Comparison of ENCODE assay signal across 26 cellular contexts in the genomic region with DNA sequence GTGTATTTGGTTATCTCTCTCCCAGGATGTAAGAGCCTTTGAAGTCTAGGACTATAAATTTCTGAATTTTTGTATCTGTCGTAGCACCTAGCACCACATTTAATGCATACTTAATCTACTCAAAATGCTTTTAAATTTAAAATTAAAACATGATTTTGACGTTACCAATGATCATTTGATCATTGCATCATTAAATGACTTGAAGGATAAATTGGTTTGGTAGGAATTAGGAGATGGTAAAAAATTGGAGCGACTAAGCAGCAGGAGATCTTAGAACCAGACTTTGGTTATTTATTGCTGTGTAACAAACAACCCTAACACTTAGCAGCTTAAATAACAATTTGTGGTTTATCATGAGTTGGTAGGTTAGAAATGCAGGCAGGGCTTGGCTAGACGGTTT.
"Had no signal": no experiment of that assay in that cellular context is flagged by ENCODE, and none has a peak within 500 bp of the region (broad histone marks: within the 10 kb centered on the region; RNA-seq: fewer than 3 reads in every experiment).

No MANE protein-coding gene starts in this region.

- H3K27me3 ChIP-seq: dorsolateral prefrontal cortex, esophagus muscularis mucosa, foreskin keratinocyte, gastroesophageal sphincter, heart left ventricle, hepatocyte, left lung had no signal

- H3K36me3 Mint-ChIP-seq: immature natural killer cell, naive B cell had no signal

- H3K36me3 ChIP-seq: esophagus muscularis mucosa, gastroesophageal sphincter, heart left ventricle, left lung, lower lobe of right lung had no signal

- DNase-seq: dermis blood vessel endothelial cell; dorsolateral prefrontal cortex; effector CD4-positive, alpha-beta T cell; effector memory CD4-positive, alpha-beta T cell; foreskin keratinocyte; heart left ventricle; hypothalamus; immature natural killer cell; left cardiac atrium; left lung; left ventricle myocardium superior; lower lobe of right lung; mesenchymal stem cell; mucosa of descending colon; naive B cell; naive thymus-derived CD8-positive, alpha-beta T cell had no signal

- H3K4me2 ChIP-seq: hepatocyte had no signal

- H3K27ac Mint-ChIP-seq: immature natural killer cell, mesothelial cell of epicardium, naive B cell had no signal

- H3K4me1 ChIP-seq: esophagus muscularis mucosa, foreskin keratinocyte, gastroesophageal sphincter, heart left ventricle, left lung, lower lobe of right lung had no signal

- ATAC-seq: foreskin keratinocyte; gastroesophageal sphincter; heart left ventricle; left cardiac atrium; left lung; left ventricle myocardium superior; lower lobe of right lung; mucosa of descending colon; naive thymus-derived CD8-positive, alpha-beta T cell had no signal

- FAIRE-seq: colon, endometrium, endothelial cell of umbilical vein, frontal cortex, keratinocyte had no signal

- H3K4me3 Mint-ChIP-seq: immature natural killer cell; mesothelial cell of epicardium; naive thymus-derived CD8-positive, alpha-beta T cell had no signal

- H3K4me1 Mint-ChIP-seq: immature natural killer cell; mesothelial cell of epicardium; naive B cell; naive thymus-derived CD8-positive, alpha-beta T cell had no signal

- H3K79me2 ChIP-seq: hepatocyte had no signal

- H3K4me3 ChIP-seq: coronary artery, dorsolateral prefrontal cortex, esophagus muscularis mucosa, gastroesophageal sphincter, heart left ventricle, hepatocyte, left lung, lower lobe of right lung, mucosa of descending colon had no signal

- H3K27ac ChIP-seq: coronary artery, dorsolateral prefrontal cortex, esophagus muscularis mucosa, foreskin keratinocyte, gastroesophageal sphincter, heart left ventricle, hepatocyte, left lung, lower lobe of right lung had no signal
